30 cellular contexts compared by ENCODE assay signal in genomic region chr17:81380682-81381518, GRCh38. TPM values are rescaled to one million over a fixed set of nuclear protein-coding genes. Genes with fewer than 3 reads are reported as not detected.
DNase-seq lines count a peak whose midpoint lies in the region; ATAC-seq and TF ChIP-seq lines count a peak whose summit lies in the region.
"Had no signal": no experiment of that assay in that cellular context is flagged by ENCODE, and none has a peak within 500 bp of the region (broad histone marks: within the 10 kb centered on the region; RNA-seq: fewer than 3 reads in every experiment).

No MANE protein-coding gene starts in this region.

- peaks cover under 1% of the 10 kb centered on the region for H3K36me3 Mint-ChIP-seq in Caco-2 (ENCODE audit: insufficient read depth, unreplicated experiment)
- no peaks in the 10 kb centered on the region for H3K36me3 Mint-ChIP-seq in endodermal cell (ENCODE audit: low read depth)
- peaks cover 5% of the 10 kb centered on the region for H3K36me3 Mint-ChIP-seq in neural crest cell (ENCODE audit: low read depth)
- H3K36me3 Mint-ChIP-seq in activated naive CD8-positive, alpha-beta T cell treated with anti-CD3 and anti-CD28 coated beads for 36 hours, result no peaks in the 10 kb centered on the region
- H3K36me3 Mint-ChIP-seq: CD8-positive, alpha-beta T cell; T-cell; WTC11 had no signal

- H3K9me3 ChIP-seq in Caco-2 (no peaks in the 10 kb centered on the region), endodermal cell (ENCODE audit: control insufficient read depth, low read length) (no peaks in the 10 kb centered on the region)
- H3K9me3 ChIP-seq: BE2C, esophagus muscularis mucosa, heart left ventricle, right lobe of liver, transverse colon had no signal

- H3K36me3 ChIP-seq in Caco-2 (ENCODE audit: control insufficient read depth, insufficient read depth, low read length), result no peaks in the 10 kb centered on the region
- no peaks in the 10 kb centered on the region for H3K36me3 ChIP-seq in endodermal cell (ENCODE audit: control insufficient read depth, insufficient read depth, low read length)
- H3K36me3 ChIP-seq: BE2C, esophagus muscularis mucosa, heart left ventricle, right lobe of liver, transverse colon had no signal

- in situ Hi-C loops in SK-MEL-5 (cut with HindIII; ENCODE audit: low pct_unique_long_range_greater_than_20kb, low sequenced_read_pairs), result no loop called here

- H3K4me3 Mint-ChIP-seq in Caco-2 (ENCODE audit: unreplicated experiment) (no peak overlapping the region), endodermal cell (no peak overlapping the region), neural crest cell (peak overlapping the region; percentile 39)
- H3K4me3 Mint-ChIP-seq in activated naive CD8-positive, alpha-beta T cell treated with anti-CD3 and anti-CD28 coated beads for 36 hours, result no peak overlapping the region
- H3K4me3 Mint-ChIP-seq: activated CD4-positive, alpha-beta T cell treated with anti-CD3 and anti-CD28 coated beads, Interleukin-2, amount 10 ng/mL, durations not matched to agents 7 days and 5 days; CD8-positive, alpha-beta T cell; T-cell; WTC11 had no signal

- no peak for TF ChIP-seq CTCF in Caco-2 (IDR thresholded peaks at IDR 0.05; ENCODE audit: insufficient read depth in 1 of 2, low read depth in 1 of 2, low read length in 1 of 2, severe bottlenecking in 1 of 2, unreplicated experiment in 1 of 2)
- no peak for TF ChIP-seq CTCF in endodermal cell (conservative IDR thresholded peaks at IDR 0.05)
- no peak for TF ChIP-seq CTCF in neural crest cell (conservative IDR thresholded peaks at IDR 0.05)

- H3K27me3 ChIP-seq in Caco-2 (replicated peaks; ENCODE audit: control insufficient read depth, insufficient read depth, low read length) (no peaks in the 10 kb centered on the region), endodermal cell (ENCODE audit: control insufficient read depth, insufficient read depth, low read length, poor library complexity, severe bottlenecking) (peaks cover 7% of the 10 kb centered on the region)
- H3K27me3 ChIP-seq: BE2C, heart left ventricle, right lobe of liver, transverse colon had no signal

- H3K4me3 ChIP-seq in Caco-2 (ENCODE audit: low read depth, low read length) (no peak overlapping the region), endodermal cell (ENCODE audit: low read length) (no peak overlapping the region)
- H3K4me3 ChIP-seq: esophagus muscularis mucosa, heart left ventricle, right lobe of liver, transverse colon had no signal

- POLR2A ChIA-PET in Caco-2 (lab: Charles Lee), result no interaction called here

- peaks cover 1% of the 10 kb centered on the region for H3K4me1 Mint-ChIP-seq in Caco-2 (ENCODE audit: low read depth, unreplicated experiment)
- no peaks in the 10 kb centered on the region for H3K4me1 Mint-ChIP-seq in endodermal cell
- peaks cover 24% of the 10 kb centered on the region for H3K4me1 Mint-ChIP-seq in neural crest cell
- H3K4me1 Mint-ChIP-seq in activated naive CD8-positive, alpha-beta T cell treated with anti-CD3 and anti-CD28 coated beads for 36 hours, result no peaks in the 10 kb centered on the region
- H3K4me1 Mint-ChIP-seq: activated CD4-positive, alpha-beta T cell treated with anti-CD3 and anti-CD28 coated beads, Interleukin-2, amount 10 ng/mL, durations not matched to agents 7 days and 5 days; T-cell; WTC11 had no signal

- H3K9me3 Mint-ChIP-seq in Caco-2 (ENCODE audit: unreplicated experiment) (no peaks in the 10 kb centered on the region), endodermal cell (no peaks in the 10 kb centered on the region), neural crest cell (no peaks in the 10 kb centered on the region)
- no peaks in the 10 kb centered on the region for H3K9me3 Mint-ChIP-seq in activated naive CD8-positive, alpha-beta T cell treated with anti-CD3 and anti-CD28 coated beads for 36 hours
- H3K9me3 Mint-ChIP-seq: activated CD4-positive, alpha-beta T cell treated with anti-CD3 and anti-CD28 coated beads, Interleukin-2, amount 10 ng/mL, durations not matched to agents 7 days and 5 days; CD8-positive, alpha-beta T cell; T-cell; WTC11 had no signal

- intact Hi-C loops in Caco-2 (cut with micrococcal nuclease; ENCODE audit: unreplicated experiment), result no loop called here

- H3K27ac Mint-ChIP-seq in Caco-2 (ENCODE audit: unreplicated experiment) (peak overlapping the region; percentile 33), endodermal cell (no peak overlapping the region), neural crest cell (ENCODE audit: unreplicated experiment) (no peak overlapping the region)
- no peak overlapping the region for H3K27ac Mint-ChIP-seq in activated naive CD8-positive, alpha-beta T cell treated with anti-CD3 and anti-CD28 coated beads for 36 hours
- H3K27ac Mint-ChIP-seq: activated CD4-positive, alpha-beta T cell treated with anti-CD3 and anti-CD28 coated beads, Interleukin-2, amount 10 ng/mL, durations not matched to agents 7 days and 5 days; CD8-positive, alpha-beta T cell; T-cell; WTC11 had no signal

- ATAC-seq in HG03175 (IDR thresholded peaks at IDR 0.05; ENCODE audit: unreplicated experiment), result no peak
- ATAC-seq in GM19324 (IDR thresholded peaks at IDR 0.05; ENCODE audit: low FRiP score, unreplicated experiment), result no peak
- ATAC-seq: CD8-positive, alpha-beta T cell; heart left ventricle; HepG2; right lobe of liver; T-cell; WTC11 had no signal

- H3K27ac ChIP-seq in endodermal cell (ENCODE audit: low read depth, low read length), result peak overlapping the region; percentile 16
- H3K27ac ChIP-seq: esophagus muscularis mucosa, heart left ventricle, right lobe of liver, transverse colon had no signal

- 92 to 93% methylated on average over 24 to 33 of the region's 33 CpGs for WGBS in endodermal cell (ENCODE audit: insufficient coverage in 1 of 2, insufficient read length in 1 of 2), 2 experiments

- no TSS peak for BruUV-seq in Caco-2 (replicated peaks; lab: Mats Ljungman, UMichigan)

- CTCF ChIA-PET in Caco-2 (lab: Charles Lee), result interaction anchor here (0.8 to 1.0 kb wide), 2 partner anchors 71 to 90 kb away, joined by 3 to 7 read pairs; no protein-coding TSS in a partner anchor

- no peaks in the 10 kb centered on the region for H3K27me3 Mint-ChIP-seq in Caco-2 (ENCODE audit: insufficient read depth, unreplicated experiment)
- peaks cover 39% of the 10 kb centered on the region for H3K27me3 Mint-ChIP-seq in endodermal cell (ENCODE audit: insufficient read depth)
- H3K27me3 Mint-ChIP-seq in neural crest cell (ENCODE audit: low read depth), result peaks cover 17% of the 10 kb centered on the region
- peaks cover 25% of the 10 kb centered on the region for H3K27me3 Mint-ChIP-seq in activated naive CD8-positive, alpha-beta T cell treated with anti-CD3 and anti-CD28 coated beads for 36 hours

- DNase-seq in Caco-2, result no peak
- DNase-seq in SK-MEL-5 (ENCODE audit: low read depth, low spot score), result peak; percentile 56
- DNase-seq in endodermal cell, result peak; percentile 48
- DNase-seq in neural crest cell (ENCODE audit: low read depth, low spot score), result no peak
- no peak for DNase-seq in NCI-H69 (lab: John Stamatoyannopoulos, UW)
- DNase-seq in activated naive CD8-positive, alpha-beta T cell treated with anti-CD3 and anti-CD28 coated beads for 36 hours, result no peak
- DNase-seq: ACHN; activated CD4-positive, alpha-beta T cell treated with anti-CD3 and anti-CD28 coated beads, Interleukin-2, amount 10 ng/mL, durations not matched to agents 7 days and 5 days; activated effector memory CD4-positive, alpha-beta T cell treated with anti-CD3 and anti-CD28 coated beads, Interleukin-2, amount 50 U/mL, for 16 hours; activated T-cell treated with anti-CD3 and anti-CD28 coated beads, Interleukin-2, amount 50 U/mL, for 1 hour; BE2C; foreskin fibroblast; H7; MV-4-11; NCI-H1436 treated with DMSO at 0.1 percent for 48 hours; NCI-H2107; NCI-H446 treated with DMSO at 0.1 percent for 48 hours; NCI-H82; right lobe of liver; stimulated activated CD4-positive, alpha-beta T cell treated with anti-CD3 and anti-CD28 coated beads, Interleukin-12 subunit alpha, Interleukin-12 subunit beta, amount 100 ng/mL, for 4 hours; stimulated activated CD4-positive, alpha-beta T cell treated with anti-CD3 and anti-CD28 coated beads, Interleukin-2, amount 100 ng/mL, for 48 hours; T-cell; transverse colon had no signal

- peaks cover 7% of the 10 kb centered on the region for H3K4me1 ChIP-seq in Caco-2
- no peaks in the 10 kb centered on the region for H3K4me1 ChIP-seq in endodermal cell (ENCODE audit: control insufficient read depth, insufficient read depth, low read length)
- H3K4me1 ChIP-seq: BE2C had no signal

- no peak overlapping the region for H3K9ac ChIP-seq in endodermal cell (ENCODE audit: extremely low read depth, low read length, poor library complexity, severe bottlenecking)

RNA-seq across cellular contexts. Expression of gene BAHCC1, which starts 14.4 kb away (rescaled TPM):
- 10.2 and 15.5 TPM in 2 replicates for total RNA-seq in Caco-2 (2022)
- 15.4 and 19.1 TPM in 2 replicates for total RNA-seq in SK-MEL-5 (2014; rRNA removed; shearing (Covaris generic))
- polyA plus RNA-seq in SK-MEL-5 (2015; cell fraction: cytosol; rRNA removed), result 64.9 and 83.0 TPM in 2 replicates
- 202 and 203 TPM in 2 replicates for polyA plus RNA-seq in SK-MEL-5 (2015; cell fraction: nucleus; rRNA removed)
- 10 to 100 TPM; 63.9 to 78.1 TPM for total RNA-seq in endodermal cell
- 40.3 TPM for polyA plus RNA-seq in endodermal cell (2013, experiment 1 of 2)
- 37.2 TPM for polyA plus RNA-seq in endodermal cell (2013, experiment 2 of 2)
- total RNA-seq in neural crest cell, result 57.4 and 61.3 TPM in 2 replicates
- total RNA-seq in activated naive CD8-positive, alpha-beta T cell treated with anti-CD3 and anti-CD28 coated beads for 36 hours, result under 1 TPM; 0.08 to 0.25 TPM
- total RNA-seq: activated CD4-positive, alpha-beta T cell treated with anti-CD3 and anti-CD28 coated beads, Interleukin-2, amount 10 ng/mL, durations not matched to agents 7 days and 5 days had no signal

Comparison
In these comparisons a context has a peak if more than half of its experiments do, and no peak if none do; other contexts are left out.
1. DNase-seq: peak in SK-MEL-5 (single experiment) and endodermal cell (single experiment); none in Caco-2 (0 of 2), neural crest cell (single experiment), NCI-H69 (single experiment) and activated naive CD8-positive, alpha-beta T cell treated with anti-CD3 and anti-CD28 coated beads for 36 hours (single experiment).